In the genomic region with DNA sequence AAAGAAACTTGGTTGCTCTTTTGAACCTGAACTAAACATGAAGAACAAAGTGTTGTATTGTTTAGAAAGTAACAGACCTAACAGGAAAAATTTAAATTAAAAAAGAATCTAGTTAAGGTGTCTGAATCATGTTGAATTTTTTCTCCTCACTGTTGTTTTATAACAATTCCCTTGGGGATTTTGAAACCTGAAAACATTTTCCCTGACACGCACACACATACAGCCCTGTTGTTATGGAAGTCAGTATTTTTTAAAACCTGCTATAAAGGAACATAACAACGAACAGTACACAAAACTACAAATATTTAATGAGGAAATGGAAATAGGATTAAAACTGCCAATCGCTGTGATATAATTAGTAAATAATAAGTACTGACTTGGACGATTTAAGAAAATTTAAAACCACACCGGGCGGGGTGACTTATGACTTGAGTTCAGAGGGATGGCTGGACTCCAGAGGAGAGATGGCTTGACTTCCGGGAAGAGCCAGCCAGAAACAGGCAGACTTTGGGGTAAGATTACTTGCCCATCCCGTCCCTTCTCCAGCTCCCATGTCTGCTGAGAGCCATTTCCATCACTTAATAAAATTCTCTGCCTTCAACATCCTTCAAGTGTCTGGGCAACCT, we compare ENCODE assay signal across 18 cellular contexts. TPM values are rescaled to one million over a fixed set of nuclear protein-coding genes. Genes with fewer than 3 reads are reported as not detected.
DNase-seq lines count a peak whose midpoint lies in the region; ATAC-seq and TF ChIP-seq lines count a peak whose summit lies in the region.
"Had no signal": no experiment of that assay in that cellular context is flagged by ENCODE, and none has a peak within 500 bp of the region (broad histone marks: within the 10 kb centered on the region; RNA-seq: fewer than 3 reads in every experiment).

No MANE protein-coding gene starts in this region.

- ATAC-seq in CD4-positive, CD25-positive, alpha-beta regulatory T cell (ENCODE audit: low read depth in 2 of 2): no peak
- no peak for ATAC-seq in GM18502 (IDR thresholded peaks at IDR 0.05; ENCODE audit: poor library complexity, unreplicated experiment)
- ATAC-seq: activated CD4-positive, CD25-positive, alpha-beta regulatory T cell treated with anti-CD3 and anti-CD28 coated beads, Interleukin-2, amount 50 U/mL, for 24 hours; left cardiac atrium had no signal

- H3K27me3 ChIP-seq in CD4-positive, CD25-positive, alpha-beta regulatory T cell (ENCODE audit: control insufficient read depth, insufficient read depth, low read length): no peaks in the 10 kb centered on the region
- H3K27me3 ChIP-seq: spleen had no signal

- H3K4me3 ChIP-seq in CD4-positive, CD25-positive, alpha-beta regulatory T cell (ENCODE audit: low read depth, low read length): no peak overlapping the region
- no peak overlapping the region for H3K4me3 ChIP-seq in choroid plexus epithelial cell (ENCODE audit: low read depth, low read length)
- H3K4me3 ChIP-seq: spleen had no signal

- no peaks in the 10 kb centered on the region for H3K27me3 Mint-ChIP-seq in CD4-positive, CD25-positive, alpha-beta regulatory T cell
- H3K27me3 Mint-ChIP-seq in neural crest cell (ENCODE audit: low read depth): no peaks in the 10 kb centered on the region
- H3K27me3 Mint-ChIP-seq: B cell; stimulated activated naive CD8-positive, alpha-beta T cell treated with anti-CD3 and anti-CD28 coated beads, Interleukin-15, Interleukin-2, amounts not matched to agents 100 ng/mL and 50 ng/mL, for 24 hours had no signal

- H3K4me1 ChIP-seq in CD4-positive, CD25-positive, alpha-beta regulatory T cell (ENCODE audit: control insufficient read depth, insufficient read depth, low read length, poor library complexity, severe bottlenecking): peaks cover 41% of the 10 kb centered on the region
- H3K4me1 ChIP-seq: parathyroid adenoma had no signal

- H3K4me3 Mint-ChIP-seq in CD4-positive, CD25-positive, alpha-beta regulatory T cell: no peak overlapping the region
- H3K4me3 Mint-ChIP-seq in neural crest cell: no peak overlapping the region
- H3K4me3 Mint-ChIP-seq: B cell; stimulated activated naive CD8-positive, alpha-beta T cell treated with anti-CD3 and anti-CD28 coated beads, Interleukin-15, Interleukin-2, amounts not matched to agents 100 ng/mL and 50 ng/mL, for 24 hours; T-helper 2 cell treated with Interferon-gamma antibody and Interleukin-4, amounts not matched to agents 5 μg/mL and 100 μg/mL, for 36 hours had no signal

- peaks cover 4% of the 10 kb centered on the region for H3K36me3 ChIP-seq in CD4-positive, CD25-positive, alpha-beta regulatory T cell (ENCODE audit: control insufficient read depth, insufficient read depth, low read length)

- H3K27ac ChIP-seq in CD4-positive, CD25-positive, alpha-beta regulatory T cell (ENCODE audit: insufficient read depth, low read length, poor library complexity, severe bottlenecking): peak overlapping the region; percentile 34
- H3K27ac ChIP-seq: parathyroid adenoma, spleen had no signal

- DNase-seq in CD4-positive, CD25-positive, alpha-beta regulatory T cell: no peak
- peak; percentile 30 for DNase-seq in GM04504 (ENCODE audit: low read depth)
- peak; percentile 40 for DNase-seq in choroid plexus epithelial cell (ENCODE audit: low read depth)
- no peak for DNase-seq in neural crest cell (ENCODE audit: low read depth, low spot score)
- DNase-seq in OCI-M2 (lab: John Stamatoyannopoulos, UW; ENCODE audit: unreplicated experiment): no peak
- DNase-seq in stimulated activated naive CD4-positive, alpha-beta T cell (lab: John Stamatoyannopoulos, UW): no peak
- DNase-seq in NCI-H1930 (lab: John Stamatoyannopoulos, UW): no peak
- DNase-seq: cortex of kidney, left cardiac atrium, NCI-H1105, SHP77, spleen had no signal

- H3K27ac Mint-ChIP-seq in CD4-positive, CD25-positive, alpha-beta regulatory T cell: peak overlapping the region; percentile 80 to 94 (median 84)
- peak overlapping the region; percentile 46 for H3K27ac Mint-ChIP-seq in neural crest cell (ENCODE audit: unreplicated experiment)
- H3K27ac Mint-ChIP-seq: B cell had no signal

- peaks cover 45 to 89% (median 71%) of the 10 kb centered on the region in 4 donors for H3K4me1 Mint-ChIP-seq in CD4-positive, CD25-positive, alpha-beta regulatory T cell
- H3K4me1 Mint-ChIP-seq in neural crest cell: peaks cover 52% of the 10 kb centered on the region

- no peak for TF ChIP-seq CTCF in choroid plexus epithelial cell (conservative IDR thresholded peaks at IDR 0.05; ENCODE audit: low read depth, low read length)
- TF ChIP-seq CTCF in neural crest cell (conservative IDR thresholded peaks at IDR 0.05): no peak

- no peaks in the 10 kb centered on the region for H3K9me3 Mint-ChIP-seq in CD4-positive, CD25-positive, alpha-beta regulatory T cell
- H3K9me3 Mint-ChIP-seq in neural crest cell: no peaks in the 10 kb centered on the region
- H3K9me3 Mint-ChIP-seq: stimulated activated naive CD8-positive, alpha-beta T cell treated with anti-CD3 and anti-CD28 coated beads, Interleukin-15, Interleukin-2, amounts not matched to agents 100 ng/mL and 50 ng/mL, for 24 hours; T-helper 2 cell treated with Interferon-gamma antibody and Interleukin-4, amounts not matched to agents 5 μg/mL and 100 μg/mL, for 36 hours had no signal

- H3K9me3 ChIP-seq in CD4-positive, CD25-positive, alpha-beta regulatory T cell (ENCODE audit: control insufficient read depth in 2 of 2, low read length in 2 of 2): no peaks in the 10 kb centered on the region
- H3K9me3 ChIP-seq: spleen had no signal

- H3K36me3 Mint-ChIP-seq in CD4-positive, CD25-positive, alpha-beta regulatory T cell: peaks cover 16% of the 10 kb centered on the region
- peaks cover 11% of the 10 kb centered on the region for H3K36me3 Mint-ChIP-seq in neural crest cell (ENCODE audit: low read depth)

RNA-seq across cellular contexts. Expression of gene SPOCK2, which starts 16.2 kb away (rescaled TPM):
- 683 TPM for total RNA-seq in CD4-positive, CD25-positive, alpha-beta regulatory T cell
- 100 to 1,000 TPM; 221 to 321 (median 270) TPM for polyA plus RNA-seq in CD4-positive, CD25-positive, alpha-beta regulatory T cell
- 1.4 and 1.5 TPM in 2 replicates for total RNA-seq in neural crest cell

Comparison
In these comparisons a context has a peak if more than half of its experiments do, and no peak if none do; other contexts are left out.
1. DNase-seq: peak in GM04504 (single experiment) and choroid plexus epithelial cell (single experiment); none in CD4-positive, CD25-positive, alpha-beta regulatory T cell (0 of 3), neural crest cell (single experiment), OCI-M2 (single experiment), stimulated activated naive CD4-positive, alpha-beta T cell (0 of 6) and NCI-H1930 (0 of 2).
2. RNA of gene SPOCK2, which starts 16.2 kb away (total RNA-seq): 683 TPM in CD4-positive, CD25-positive, alpha-beta regulatory T cell (single experiment); 1.4 to 1.5 TPM in neural crest cell; every median in the first group is over 100 times any median in the second.